In the genomic region with DNA sequence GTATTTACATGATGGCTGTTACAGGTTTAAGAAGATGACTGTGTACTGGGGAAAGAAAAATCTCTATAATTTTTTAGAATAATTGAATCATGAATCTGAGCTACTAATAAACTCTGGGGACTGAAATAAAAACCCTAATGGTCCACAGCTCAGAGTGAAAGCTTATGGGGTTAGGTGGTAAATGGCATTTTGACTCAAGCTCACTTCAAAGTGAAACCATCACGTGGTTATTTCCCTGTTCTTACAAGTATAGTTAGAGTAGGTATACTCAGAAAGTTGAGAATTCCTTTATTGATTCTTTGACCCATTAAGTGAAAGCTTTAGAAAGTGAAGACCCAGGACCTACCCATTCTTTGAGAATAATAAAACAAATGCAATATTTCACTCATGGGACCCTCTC, we compare ENCODE assay signal across 27 cellular contexts.
"Had no signal": no experiment of that assay in that cellular context is flagged by ENCODE, and none has a peak within 500 bp of the region (broad histone marks: within the 10 kb centered on the region; RNA-seq: fewer than 3 reads in every experiment).

No MANE protein-coding gene starts in this region.

- H3K36me3 ChIP-seq: ascending aorta, cardiac muscle cell, colonic mucosa, gastroesophageal sphincter, heart left ventricle, ovary, right lobe of liver, thoracic aorta had no signal

- H3K27me3 ChIP-seq: ascending aorta, cardiac muscle cell, colonic mucosa, gastroesophageal sphincter, heart left ventricle, ovary, right lobe of liver had no signal

- H3K4me1 ChIP-seq: ascending aorta, colonic mucosa, heart left ventricle, right lobe of liver had no signal

- H3K9me3 ChIP-seq: ascending aorta, colonic mucosa, gastroesophageal sphincter, heart left ventricle, ovary, right lobe of liver, thoracic aorta had no signal

- H3K4me3 ChIP-seq: ascending aorta, cardiac muscle cell, colonic mucosa, gastroesophageal sphincter, heart left ventricle, ovary, right lobe of liver, thoracic aorta had no signal

- ATAC-seq: gastroesophageal sphincter; heart left ventricle; right lobe of liver; stimulated activated naive CD8-positive, alpha-beta T cell treated with anti-CD3 and anti-CD28 coated beads, Interleukin-15, Interleukin-2, amounts not matched to agents 100 U/mL and 50 U/mL, for 24 hours; WTC11 had no signal

- DNase-seq: activated CD4-positive, alpha-beta memory T cell treated with anti-CD3 and anti-CD28 coated beads, Interleukin-2, amount 10 ng/mL, durations not matched to agents 7 days and 5 days; activated CD4-positive, alpha-beta T cell treated with anti-CD3 and anti-CD28 coated beads for 1 hour; activated CD4-positive, alpha-beta T cell treated with anti-CD3 and anti-CD28 coated beads, Interleukin-2, amount 10 ng/mL, durations not matched to agents 7 days and 5 days; activated CD8-positive, alpha-beta memory T cell treated with anti-CD3 and anti-CD28 coated beads, Interleukin-2, amount 50 U/mL, for 48 hours; activated gamma-delta T cell; activated naive CD4-positive, alpha-beta T cell treated with anti-CD3 and anti-CD28 coated beads, Interleukin-2, amount 10 ng/mL, durations not matched to agents 7 days and 5 days; activated naive CD8-positive, alpha-beta T cell treated with anti-CD3 and anti-CD28 coated beads, Interleukin-2, amount 10 ng/mL, durations not matched to agents 7 days and 5 days; activated T-cell treated with anti-CD3 and anti-CD28 coated beads, Interleukin-2, amount 50 U/mL, for 24 hours; cerebellar nuclear complex; colonic mucosa; effector CD8-positive, alpha-beta T cell; heart left ventricle; hypothalamus; naive B cell; ovary; right lobe of liver; stimulated activated CD4-positive, alpha-beta T cell treated with anti-CD3 and anti-CD28 coated beads, Interleukin-2, amount 100 ng/mL, for 48 hours; stimulated activated naive CD8-positive, alpha-beta T cell treated with anti-CD3 and anti-CD28 coated beads, Interleukin-15, Interleukin-2, amounts not matched to agents 100 U/mL and 50 U/mL, for 24 hours; trophoblast cell had no signal

- FAIRE-seq: endometrium, urothelium cell line had no signal

- H3K27ac ChIP-seq: ascending aorta, cardiac muscle cell, colonic mucosa, epithelial cell of prostate, gastroesophageal sphincter, heart left ventricle, ovary, right lobe of liver, thoracic aorta had no signal
